Comparison of ENCODE assay signal across 16 cellular contexts in genomic region chr10:72509951-72510350, GRCh38.
"Had no signal": no experiment of that assay in that cellular context is flagged by ENCODE, and none has a peak within 500 bp of the region (broad histone marks: within the 10 kb centered on the region; RNA-seq: fewer than 3 reads in every experiment).

No MANE protein-coding gene starts in this region.

- H3K36me3 ChIP-seq: ovary, sigmoid colon, upper lobe of right lung, WERI-Rb-1 had no signal

- H3K4me1 ChIP-seq: gastroesophageal sphincter, sigmoid colon, testis, upper lobe of right lung had no signal

- H3K9me3 ChIP-seq: gastroesophageal sphincter, ovary, sigmoid colon, stomach, testis, upper lobe of right lung had no signal

- H3K4me3 ChIP-seq: gastroesophageal sphincter, heart right ventricle, ovary, sigmoid colon, stomach, testis, upper lobe of right lung had no signal

- ATAC-seq: activated T-cell treated with anti-CD3 and anti-CD28 coated beads, Interleukin-2, amount 50 U/mL, for 4 hours; gastroesophageal sphincter; heart right ventricle; upper lobe of right lung had no signal

- H3K27ac ChIP-seq: gastroesophageal sphincter, ovary, sigmoid colon, stomach, testis, upper lobe of right lung, WERI-Rb-1 had no signal

- FAIRE-seq: colon had no signal

- DNase-seq: activated CD4-positive, alpha-beta memory T cell treated with anti-CD3 and anti-CD28 coated beads for 36 hours; activated effector memory CD4-positive, alpha-beta T cell treated with Interleukin-2 at 50 U/mL for 16 hours; activated T-cell treated with anti-CD3 and anti-CD28 coated beads, Interleukin-2, amount 50 U/mL, for 4 hours; caudate nucleus; erythroblast; heart right ventricle; ovary; sigmoid colon; stimulated activated CD4-positive, alpha-beta T cell treated with anti-CD3 and anti-CD28 coated beads, Interleukin-2, amount 100 ng/mL, for 24 hours; stomach; T1000; testis; upper lobe of right lung; WERI-Rb-1 had no signal

- H3K27me3 ChIP-seq: gastroesophageal sphincter, heart right ventricle, ovary, sigmoid colon, stomach, testis, upper lobe of right lung had no signal
